Comparison of ENCODE assay signal across 7 cellular contexts in the genomic region with DNA sequence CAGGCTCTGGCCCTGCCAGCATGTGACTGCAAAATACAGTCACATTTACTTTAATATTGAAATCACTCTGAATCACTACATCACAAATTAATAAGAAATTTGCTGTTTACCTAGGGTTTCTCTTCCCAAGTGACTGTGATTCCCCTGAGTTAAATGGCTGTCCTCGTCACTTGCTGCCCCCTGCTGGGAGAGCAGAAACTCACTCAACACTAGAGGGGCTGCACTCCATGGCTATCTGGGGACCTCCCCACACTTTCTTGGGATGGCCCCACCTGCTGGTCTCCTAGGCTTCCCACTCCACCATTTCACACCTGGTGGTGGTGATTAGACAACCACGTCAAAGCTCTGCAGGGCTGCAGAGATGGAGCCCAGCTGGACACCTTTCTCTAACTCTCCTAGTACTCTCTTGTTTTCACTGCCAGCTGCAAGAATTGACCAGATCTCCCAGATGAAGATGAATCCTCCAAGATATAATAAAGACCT.
DNase-seq lines count a peak whose midpoint lies in the region; ATAC-seq and TF ChIP-seq lines count a peak whose summit lies in the region.

No MANE protein-coding gene starts in this region.

- no peaks in the 10 kb centered on the region for H3K9me2 ChIP-seq in Karpas-422 (replicated peaks; ENCODE audit: insufficient read depth, low read length)

- no peaks in the 10 kb centered on the region for H3K79me2 ChIP-seq in Karpas-422 (ENCODE audit: low read length)

- TF ChIP-seq POLR2A in right lobe of liver (IDR thresholded peaks at IDR 0.05) = no peak

- no peaks in the 10 kb centered on the region for H4K20me1 ChIP-seq in Karpas-422 (ENCODE audit: insufficient read depth, low read depth, low read length)

- DNase-seq in GM10248 (ENCODE audit: extremely low spot score) (peak; percentile 76), Karpas-422 (peak; percentile 76), T-helper 2 cell (peak; percentile 38 to 81 (median 66)), astrocyte of the cerebellum (ENCODE audit: low read depth) (no peak), right lobe of liver (peak in 1 of 3 donors; percentile 53)
- DNase-seq in stimulated activated naive CD4-positive, alpha-beta T cell (lab: John Stamatoyannopoulos, UW) = peak; percentile 36 to 71 (median 54)

- no peaks in the 10 kb centered on the region for H3K36me3 ChIP-seq in Karpas-422 (ENCODE audit: insufficient read depth, low read length)
- H3K36me3 ChIP-seq in right lobe of liver = no peaks in the 10 kb centered on the region

- H3K4me1 ChIP-seq in Karpas-422 (ENCODE audit: low read length) (no peaks in the 10 kb centered on the region), right lobe of liver (no peaks in the 10 kb centered on the region)

- in situ Hi-C loops in astrocyte of the cerebellum (cut with HindIII; ENCODE audit: low sequenced_read_pairs) = no loop called here

- no peak overlapping the region for H2AFZ ChIP-seq in Karpas-422 (ENCODE audit: low read length)

- POLR2A ChIA-PET in GM10248 (lab: Yijun Ruan, JAX) = no interaction called here

- H3K27me3 ChIP-seq in Karpas-422 (ENCODE audit: low read length) (no peaks in the 10 kb centered on the region), right lobe of liver (no peaks in the 10 kb centered on the region)

- H3K27ac ChIP-seq in Karpas-422 (ENCODE audit: low read length) (no peak overlapping the region), right lobe of liver (no peak overlapping the region)

- no peaks in the 10 kb centered on the region for H3K9me3 ChIP-seq in Karpas-422 (ENCODE audit: low read length)
- peaks cover 0 to 4% (median 0%) of the 10 kb centered on the region in 4 donors for H3K9me3 ChIP-seq in right lobe of liver

- H3K9ac ChIP-seq in Karpas-422 (ENCODE audit: low read length) = no peak overlapping the region

- H3K4me3 ChIP-seq in Karpas-422 (ENCODE audit: low read length) (no peak overlapping the region), astrocyte of the cerebellum (ENCODE audit: low read depth, low read length) (no peak overlapping the region), right lobe of liver (no peak overlapping the region)

- WGBS in right lobe of liver (ENCODE audit: insufficient coverage, low coverage, low lambda C conversion rate, missing lambda C conversion rate) = 0% methylated on average over 2 of the region's 2 CpGs

- peak; percentile 74 to 97 (median 78) for ATAC-seq in right lobe of liver
- ATAC-seq in GM18502 (IDR thresholded peaks at IDR 0.05; ENCODE audit: poor library complexity, unreplicated experiment) = no peak

- H3K4me2 ChIP-seq in Karpas-422 (ENCODE audit: low read depth, low read length, poor library complexity, severe bottlenecking) = no peak overlapping the region

- CTCF ChIA-PET in GM10248 (lab: Yijun Ruan, JAX) = interaction anchor here (0.6 to 5.5 kb wide), 21 partner anchors 10 to 245 kb away, joined by 3 to 50 read pairs (median 3); partner anchors contain the start of gene CD101

- TF ChIP-seq CTCF in GM10248 (IDR thresholded peaks at IDR 0.05; ENCODE audit: control extremely low read depth, extremely low read depth, low read depth, missing control alignments) = peak; percentile 63
- peak; percentile 40 for TF ChIP-seq CTCF in astrocyte of the cerebellum (IDR thresholded peaks at IDR 0.05; ENCODE audit: low read depth, low read length, missing control alignments)
- TF ChIP-seq CTCF in right lobe of liver (IDR thresholded peaks at IDR 0.05) = peak; percentile 50 to 77 (median 72)

- intact Hi-C loops in right lobe of liver (cut with DNase I) = no loop called here
